9 cellular contexts compared by ENCODE assay signal in genomic region chr15:78422571-78423340, GRCh38. TPM values are rescaled to one million over a fixed set of nuclear protein-coding genes. Genes with fewer than 3 reads are reported as not detected.
DNase-seq lines count a peak whose midpoint lies in the region; ATAC-seq, FAIRE-seq and TF ChIP-seq lines count a peak whose summit lies in the region.
"Had no signal": no experiment of that assay in that cellular context is flagged by ENCODE, and none has a peak within 500 bp of the region (broad histone marks: within the 10 kb centered on the region; RNA-seq: fewer than 3 reads in every experiment).

No MANE protein-coding gene starts in this region.

- no TSS peak for BruUV-seq in K562 (replicated peaks; lab: Mats Ljungman, UMichigan)

- H3K9ac ChIP-seq in K562 (ENCODE audit: insufficient read depth in 1 of 2, low read depth in 2 of 2, low read length in 2 of 2) = no peak overlapping the region
- H3K9ac ChIP-seq: BLaER1 had no signal

- no peaks in the 10 kb centered on the region for H3K27me3 ChIP-seq in K562 (ENCODE audit: control insufficient read depth in 2 of 2, insufficient read depth in 2 of 2, low read length in 2 of 2)
- H3K27me3 ChIP-seq: BLaER1 had no signal

- TF ChIP-seq EP300 in K562 (IDR thresholded peaks at IDR 0.05; ENCODE audit: low read length) = no peak

- H3K36me3 ChIP-seq in K562 (ENCODE audit: control insufficient read depth, insufficient read depth, low read length) = no peaks in the 10 kb centered on the region
- H3K36me3 ChIP-seq: BLaER1 had no signal

- no peak overlapping the region for H3K27ac ChIP-seq in K562 (ENCODE audit: extremely low read depth, low read depth, low read length)
- H3K27ac ChIP-seq: BLaER1 had no signal

- H3K9me1 ChIP-seq in K562 (ENCODE audit: control insufficient read depth, insufficient read depth, low read length) = no peaks in the 10 kb centered on the region

- POLR2A ChIA-PET in K562 (lab: Yijun Ruan, JAX) = interaction anchor here (0.7 to 2.4 kb wide), 5 partner anchors 11 to 127 kb away, joined by 3 to 16 read pairs (median 4); partner anchors contain the start of gene IREB2

- no peak for TF ChIP-seq POLR2A in K562 (conservative IDR thresholded peaks at IDR 0.05)

- H3K4me3 ChIP-seq in K562 = no peak overlapping the region
- H3K4me3 ChIP-seq: BLaER1 had no signal

- peak; percentile 77 to 90 (median 86) for TF ChIP-seq CTCF in K562 (IDR thresholded peaks at IDR 0.05 in 2 of 3, conservative IDR thresholded peaks at IDR 0.05 in 1 of 3; ENCODE audit: insufficient read depth in 2 of 3, low read depth in 1 of 3, low read length in 3 of 3)

- peak; percentile 93 for FAIRE-seq in K562 (lab: Jason Lieb, UNC)

- in situ Hi-C loops in K562 (cut with MboI) = no loop called here

- H3K4me2 ChIP-seq in K562 (ENCODE audit: insufficient read depth, low read length) = no peak overlapping the region
- H3K4me2 ChIP-seq: BLaER1 had no signal

- H3K79me2 ChIP-seq in K562 (ENCODE audit: control insufficient read depth, insufficient read depth, low read length) = no peaks in the 10 kb centered on the region

- peak; percentile 87 for ATAC-seq in K562
- no peak for ATAC-seq in HG02885 (IDR thresholded peaks at IDR 0.05; ENCODE audit: poor library complexity, unreplicated experiment)

- DNase-seq in NCI-H510A treated with DMSO at 0.1 percent for 48 hours (lab: John Stamatoyannopoulos, UW) = peak; percentile 56
- DNase-seq in NCI-H510A (lab: John Stamatoyannopoulos, UW) = no peak
- DNase-seq in NCI-H2081 treated with DMSO at 0.1 percent for 48 hours (lab: John Stamatoyannopoulos, UW) = peak; percentile 16
- DNase-seq in UCSD-AML1 (lab: John Stamatoyannopoulos, UW; ENCODE audit: unreplicated experiment) = peak; percentile 56
- peak; percentile 67 to 73 (median 71) for DNase-seq in K562 (ENCODE audit: extremely low read depth in 1 of 4, low spot score in 3 of 4)
- DNase-seq in iPS-NIHi7 (ENCODE audit: extremely low spot score) = peak; percentile 86
- DNase-seq in stimulated activated CD4-positive, alpha-beta T cell treated with anti-CD3 and anti-CD28 coated beads, Interleukin-12 subunit alpha, Interleukin-12 subunit beta, amount 100 ng/mL, for 48 hours (ENCODE audit: low read depth in 2 of 3, low spot score in 1 of 3) = peak; percentile 37 to 55 (median 51)

- no peaks in the 10 kb centered on the region; a peak in 2 of 5 replicates for H3K4me1 ChIP-seq in K562 (replicated peaks in 1 of 2; ENCODE audit: control insufficient read depth in 2 of 2, insufficient read depth in 2 of 2, low read length in 2 of 2)

- no peaks in the 10 kb centered on the region for H3K9me3 ChIP-seq in K562 (replicated peaks; ENCODE audit: control insufficient read depth, insufficient read depth, low read depth, low read length)

- H2AFZ ChIP-seq in K562 (ENCODE audit: low read depth, low read length) = no peak overlapping the region

- H4K20me1 ChIP-seq in K562 (replicated peaks; ENCODE audit: control insufficient read depth, insufficient read depth, low read length) = no peaks in the 10 kb centered on the region; the same call in 1 of the 2 replicates
- H4K20me1 ChIP-seq: BLaER1 had no signal

- intact Hi-C loops in K562 (cut with micrococcal nuclease) = loop anchor here (2.0 kb wide), 1 partner anchor 114 kb away; no protein-coding TSS in a partner anchor

- CTCF ChIA-PET in K562 (lab: Yijun Ruan, JAX; ENCODE audit: low intra/inter-chr PET ratio) = no interaction called here

- TF ChIP-seq RAD21 in K562 (CRISPR knock-in tag; conservative IDR thresholded peaks at IDR 0.05 in 1 of 2, IDR thresholded peaks at IDR 0.05 in 1 of 2) = peak; percentile 48 to 70

- 18% methylated on average over 12 of the region's 12 CpGs for WGBS in K562 (ENCODE audit: insufficient coverage, low coverage, missing lambda C conversion rate)

TF ChIP-seq in K562, 482 proteins besides CTCF, POLR2A, EP300 and RAD21 (continues in another document):
- TF ChIP-seq MBD1 (CRISPR knock-in tag; IDR thresholded peaks at IDR 0.05) (no peak), ZNF121 (CRISPR knock-in tag; conservative IDR thresholded peaks at IDR 0.05) (peak; percentile 87), ZNF408 (CRISPR knock-in tag; IDR thresholded peaks at IDR 0.05; ENCODE audit: low read depth) (no peak), CTCFL (IDR thresholded peaks at IDR 0.05; ENCODE audit: borderline replicate concordance, insufficient read depth, low read depth, low read length, poor library complexity, severe bottlenecking) (no peak), ZNF445 (CRISPR knock-in tag; IDR thresholded peaks at IDR 0.05; ENCODE audit: low read depth) (no peak), CSDE1 (IDR thresholded peaks at IDR 0.05) (no peak), SOX6 (IDR thresholded peaks at IDR 0.05) (0 out of 2 replicates have a peak, but pooled peaks have one; percentile 46), KLF16 (IDR thresholded peaks at IDR 0.05) (0 out of 2 replicates have a peak, but pooled peaks have one; percentile 48), SMC3 (conservative IDR thresholded peaks at IDR 0.05; ENCODE audit: insufficient read depth, low read depth, low read length) (peak; percentile 60; the same call in 1 of the 2 replicates), SMARCE1 (IDR thresholded peaks at IDR 0.05) (no peak), TFE3 (CRISPR knock-in tag; IDR thresholded peaks at IDR 0.05) (no peak)

RNA-seq across cellular contexts. Expression of gene IREB2, which starts 15.3 kb away (rescaled TPM):
- 54.9 and 123 TPM in 2 replicates for total RNA-seq in K562 (2011; cell fraction: chromatin; rRNA removed; ENCODE audit: low replicate concordance)
- 23.8 and 30.0 TPM in 2 replicates for total RNA-seq in K562 (2011; cell fraction: nucleolus; rRNA removed)
- 48.5 and 72.4 TPM in 2 replicates for total RNA-seq in K562 (2011; cell fraction: nucleoplasm; rRNA removed)
- total RNA-seq in K562 (2014; rRNA removed) = 16.8 and 17.1 TPM in 2 replicates
- total RNA-seq in K562 (2014; rRNA removed; fragmentation: Illumina TruSeq; extraction: Trizol) = 37.7 and 48.0 TPM in 2 replicates
- total RNA-seq in K562 (2015; rRNA removed; fragmentation: Illumina TruSeq; extraction: Trizol) = 30.8 and 34.0 TPM in 2 replicates
- 56.6 and 61.7 TPM in 2 replicates for total RNA-seq in K562 (2021)
- 51.5 and 59.1 TPM in 2 replicates for polyA plus RNA-seq in K562 (2011; rRNA removed)
- polyA plus RNA-seq in K562 (2011; cell fraction: cytosol; rRNA removed) = 13.6 and 22.2 TPM in 2 replicates
- polyA plus RNA-seq in K562 (2011; cell fraction: nucleus; rRNA removed) = 19.4 and 22.1 TPM in 2 replicates
- polyA plus RNA-seq in K562 (2012) = 26.6 and 30.9 TPM in 2 replicates
- polyA plus RNA-seq in K562 (2014; fragmentation: Illumina TruSeq; extraction: Trizol) = 45.4 and 53.2 TPM in 2 replicates
- 10 to 100 TPM; 18.0 to 21.4 TPM for polyA plus RNA-seq in K562 (2014; fragmentation: Nextera tagmentation; extraction: Ambion mirVana)
- 24.1 and 25.4 TPM in 2 replicates for polyA plus RNA-seq in K562 (2014; rRNA removed)
- polyA minus RNA-seq in K562 (2011; rRNA and poly(A)+ RNA removed) = 106 and 117 TPM in 2 replicates
- polyA minus RNA-seq in K562 (2011; cell fraction: cytosol; rRNA and poly(A)+ RNA removed) = 41.6 and 62.7 TPM in 2 replicates
- polyA minus RNA-seq in K562 (2011; cell fraction: nucleus; rRNA and poly(A)+ RNA removed) = 31.2 and 42.7 TPM in 2 replicates
